ENCODE assay signal across 28 cellular contexts in the genomic region with DNA sequence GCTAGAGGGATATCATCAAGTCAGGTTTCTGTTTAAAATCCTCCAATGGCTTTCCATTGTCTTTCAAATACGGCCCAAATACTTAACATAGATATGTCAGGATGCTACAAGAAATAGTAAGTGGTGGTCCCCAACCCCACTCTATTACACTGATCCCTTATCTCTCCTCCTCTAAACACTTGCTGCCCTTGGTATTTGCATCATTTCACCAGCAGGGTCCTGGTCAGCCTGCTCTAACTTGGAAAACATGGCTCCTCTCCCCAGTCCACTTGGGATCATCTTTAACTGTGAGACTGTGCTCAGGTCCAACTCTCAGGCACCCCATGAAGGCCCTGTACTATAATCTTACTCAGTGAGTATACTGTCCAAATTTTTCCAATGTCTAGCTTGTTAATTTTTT.
"Had no signal": no experiment of that assay in that cellular context is flagged by ENCODE, and none has a peak within 500 bp of the region (broad histone marks: within the 10 kb centered on the region; RNA-seq: fewer than 3 reads in every experiment).

No MANE protein-coding gene starts in this region.

- H3K4me2 ChIP-seq: neural progenitor cell had no signal

- ATAC-seq: natural killer cell; psoas muscle; right cardiac atrium; sciatic nerve; stimulated activated effector memory CD8-positive, alpha-beta T cell treated with anti-CD3 and anti-CD28 coated beads, Interleukin-12 subunit alpha, Interleukin-12 subunit beta, amount 100 ng/mL, for 72 hours; stimulated activated naive B cell treated with anti-CD40 and anti-IgM and Interleukin-4, amounts not matched to agents 10 μg/mL and 1 μg/mL and 100 μg/mL, for 72 hours had no signal

- DNase-seq: natural killer cell; occipital lobe; ovary; posterior cingulate gyrus; psoas muscle; right cardiac atrium; small intestine; stimulated activated CD4-positive, alpha-beta T cell treated with anti-CD3 and anti-CD28 coated beads, Interleukin-15, amount 100 ng/mL, for 24 hours; stimulated activated CD4-positive, alpha-beta T cell treated with anti-CD3 and anti-CD28 coated beads, Interleukin-2, amount 100 ng/mL, for 24 hours; stimulated activated CD4-positive, alpha-beta T cell treated with anti-CD3 and anti-CD28 coated beads, Interleukin-2, amount 100 ng/mL, for 48 hours; stimulated activated CD4-positive, alpha-beta T cell treated with anti-CD3 and anti-CD28 coated beads, Interleukin-4, amount 100 ng/mL, for 24 hours; stimulated activated naive B cell treated with anti-CD40 and anti-IgM and Interleukin-4, amounts not matched to agents 10 μg/mL and 1 μg/mL and 100 μg/mL, for 72 hours; stimulated activated naive CD4-positive, alpha-beta T cell treated with Interleukin-2 at 50 U/mL for 16 hours; stomach; thyroid gland; trophoblast cell; upper lobe of left lung had no signal

- H3K27me3 ChIP-seq: neural progenitor cell, ovary, stomach, thyroid gland, tibial nerve, upper lobe of left lung, vagina had no signal

- H3K4me1 ChIP-seq: neural progenitor cell, parathyroid adenoma, psoas muscle, thyroid gland, tibial nerve, vagina had no signal

- H3K36me3 ChIP-seq: neural progenitor cell, ovary, stomach, thoracic aorta, thyroid gland, tibial nerve, upper lobe of left lung, vagina had no signal

- H3K4me3 Mint-ChIP-seq: natural killer cell; nephron; neural progenitor cell; stimulated activated effector memory CD8-positive, alpha-beta T cell treated with anti-CD3 and anti-CD28 coated beads, Interleukin-12 subunit alpha, Interleukin-12 subunit beta, amount 100 ng/mL, for 72 hours; stimulated activated naive B cell treated with anti-CD40 and anti-IgM and Interleukin-4, amounts not matched to agents 10 μg/mL and 1 μg/mL and 100 μg/mL, for 72 hours; stimulated activated naive CD8-positive, alpha-beta T cell treated with anti-CD3 and anti-CD28 coated beads, Interleukin-15, Interleukin-2, amounts not matched to agents 100 ng/mL and 50 ng/mL, for 24 hours had no signal

- H3K4me1 Mint-ChIP-seq: nephron; stimulated activated effector memory CD8-positive, alpha-beta T cell treated with anti-CD3 and anti-CD28 coated beads, Interleukin-12 subunit alpha, Interleukin-12 subunit beta, amount 100 ng/mL, for 72 hours had no signal

- H3K4me3 ChIP-seq: neural progenitor cell, ovary, psoas muscle, stomach, thoracic aorta, thyroid gland, tibial nerve, upper lobe of left lung, vagina had no signal

- H3K27me3 Mint-ChIP-seq: progenitor cell of endocrine pancreas; stimulated activated naive B cell treated with anti-CD40 and anti-IgM and Interleukin-4, amounts not matched to agents 10 μg/mL and 1 μg/mL and 100 μg/mL, for 72 hours; stimulated activated naive CD8-positive, alpha-beta T cell treated with anti-CD3 and anti-CD28 coated beads, Interleukin-15, Interleukin-2, amounts not matched to agents 100 ng/mL and 50 ng/mL, for 24 hours had no signal

- H3K27ac ChIP-seq: neural progenitor cell, ovary, parathyroid adenoma, psoas muscle, stomach, thoracic aorta, thyroid gland, tibial nerve, upper lobe of left lung, vagina had no signal

- H3K27ac Mint-ChIP-seq: natural killer cell; nephron; neural progenitor cell; progenitor cell of endocrine pancreas; stimulated activated effector memory CD8-positive, alpha-beta T cell treated with anti-CD3 and anti-CD28 coated beads, Interleukin-12 subunit alpha, Interleukin-12 subunit beta, amount 100 ng/mL, for 72 hours; stimulated activated naive B cell treated with anti-CD40 and anti-IgM and Interleukin-4, amounts not matched to agents 10 μg/mL and 1 μg/mL and 100 μg/mL, for 72 hours; stimulated activated naive CD8-positive, alpha-beta T cell treated with anti-CD3 and anti-CD28 coated beads, Interleukin-15, Interleukin-2, amounts not matched to agents 100 ng/mL and 50 ng/mL, for 24 hours had no signal

- H2AFZ ChIP-seq: neural progenitor cell, parathyroid adenoma had no signal

- H3K79me2 ChIP-seq: parathyroid adenoma had no signal

- H3K9ac ChIP-seq: neural progenitor cell, parathyroid adenoma had no signal

- FAIRE-seq: small intestine, urothelium cell line had no signal

- H3K9me3 ChIP-seq: ovary, psoas muscle, stomach, thoracic aorta, thyroid gland, tibial nerve, upper lobe of left lung, vagina had no signal

- H3K36me3 Mint-ChIP-seq: natural killer cell; neural progenitor cell; stimulated activated effector memory CD8-positive, alpha-beta T cell treated with anti-CD3 and anti-CD28 coated beads, Interleukin-12 subunit alpha, Interleukin-12 subunit beta, amount 100 ng/mL, for 72 hours had no signal
